Comparison of ENCODE assay signal across 27 cellular contexts in genomic region chr15:62262305-62262941, GRCh38.
DNase-seq lines count a peak whose midpoint lies in the region; ATAC-seq, FAIRE-seq and TF ChIP-seq lines count a peak whose summit lies in the region.
"Had no signal": no experiment of that assay in that cellular context is flagged by ENCODE, and none has a peak within 500 bp of the region (broad histone marks: within the 10 kb centered on the region; RNA-seq: fewer than 3 reads in every experiment).

No MANE protein-coding gene starts in this region.

- FAIRE-seq in A549 (lab: Jason Lieb, UNC), result no peak
- FAIRE-seq: RCC 7860 had no signal

- peaks cover 54% of the 10 kb centered on the region for H3K36me3 Mint-ChIP-seq in GM23338 (ENCODE audit: low read depth)
- peaks cover 7% of the 10 kb centered on the region for H3K36me3 Mint-ChIP-seq in T-helper 2 cell treated with Interferon-gamma antibody and Interleukin-4, amounts not matched to agents 5 μg/mL and 100 μg/mL, for 36 hours (ENCODE audit: low read depth)
- H3K36me3 Mint-ChIP-seq in activated T-cell treated with anti-CD3 and anti-CD28 coated beads, Interleukin-2, amount 50 U/mL, for 72 hours (ENCODE audit: insufficient read depth in 2 of 2), result peaks cover 14 to 16% of the 10 kb centered on the region in 2 donors

- peaks cover 37% of the 10 kb centered on the region for H3K9me3 ChIP-seq in A549
- peaks cover 62% of the 10 kb centered on the region for H3K9me3 ChIP-seq in adipocyte (ENCODE audit: control insufficient read depth, low read length)

- CTCF ChIA-PET in A549 (lab: Yijun Ruan, JAX), result interaction anchor here (0.6 to 3.1 kb wide), 6 partner anchors 8 to 100 kb away, joined by 3 to 17 read pairs (median 3); no protein-coding TSS in a partner anchor

- H3F3A ChIP-seq in GM23338 (replicated peaks; ENCODE audit: low read depth), result no peaks in the 10 kb centered on the region

- H3K4me1 Mint-ChIP-seq in GM23338, result no peaks in the 10 kb centered on the region
- H3K4me1 Mint-ChIP-seq in T-helper 2 cell treated with Interferon-gamma antibody and Interleukin-4, amounts not matched to agents 5 μg/mL and 100 μg/mL, for 36 hours (ENCODE audit: low read depth), result no peaks in the 10 kb centered on the region
- H3K4me1 Mint-ChIP-seq in activated T-cell treated with anti-CD3 and anti-CD28 coated beads, Interleukin-2, amount 50 U/mL, for 72 hours (ENCODE audit: low read depth), result no peaks in the 10 kb centered on the region
- H3K4me1 Mint-ChIP-seq: CD4-positive, CD25-positive, alpha-beta regulatory T cell; immature natural killer cell had no signal

- no peak overlapping the region for H3K4me3 ChIP-seq in A549
- H3K4me3 ChIP-seq in GM23338, result no peak overlapping the region
- H3K4me3 ChIP-seq in adipocyte (ENCODE audit: low read length), result peak overlapping the region; percentile 46
- H3K4me3 ChIP-seq: cardiac muscle cell, left lung, mucosa of descending colon, SJSA1, thoracic aorta had no signal

- ATAC-seq in A549 (no peak), GM23338 (no peak), HG02610 (IDR thresholded peaks at IDR 0.05; ENCODE audit: unreplicated experiment) (no peak)
- ATAC-seq in activated T-cell treated with anti-CD3 and anti-CD28 coated beads, Interleukin-2, amount 50 U/mL, for 72 hours (replicated peaks in 1 of 2), result no peak
- ATAC-seq: left lung, mucosa of descending colon had no signal

- H3K79me2 ChIP-seq in GM23338 (replicated peaks; ENCODE audit: insufficient read depth), result no peaks in the 10 kb centered on the region

- peaks cover 88% of the 10 kb centered on the region for H3K9me3 Mint-ChIP-seq in GM23338
- H3K9me3 Mint-ChIP-seq in T-helper 2 cell treated with Interferon-gamma antibody and Interleukin-4, amounts not matched to agents 5 μg/mL and 100 μg/mL, for 36 hours, result peaks cover 38% of the 10 kb centered on the region
- peaks cover 17 to 21% of the 10 kb centered on the region in 2 donors for H3K9me3 Mint-ChIP-seq in activated T-cell treated with anti-CD3 and anti-CD28 coated beads, Interleukin-2, amount 50 U/mL, for 72 hours

- no peak for TF ChIP-seq RAD21 in A549 (conservative IDR thresholded peaks at IDR 0.05 in 1 of 2, IDR thresholded peaks at IDR 0.05 in 1 of 2)

- H3K27ac Mint-ChIP-seq in GM23338, result no peak overlapping the region
- H3K27ac Mint-ChIP-seq in T-helper 2 cell treated with Interferon-gamma antibody and Interleukin-4, amounts not matched to agents 5 μg/mL and 100 μg/mL, for 36 hours, result no peak overlapping the region
- no peak overlapping the region for H3K27ac Mint-ChIP-seq in activated T-cell treated with anti-CD3 and anti-CD28 coated beads, Interleukin-2, amount 50 U/mL, for 72 hours
- H3K27ac Mint-ChIP-seq: CD4-positive, CD25-positive, alpha-beta regulatory T cell; dendritic cell treated with granulocyte-macrophage colony-stimulating factor and Interleukin-4, amounts not matched to agents 40 ng/mL and 50 ng/mL, for 4 days; immature natural killer cell; progenitor cell of endocrine pancreas had no signal

- no peak overlapping the region for H3K27ac ChIP-seq in A549
- no peak overlapping the region for H3K27ac ChIP-seq in GM23338 (ENCODE audit: low read depth)
- H3K27ac ChIP-seq: cardiac muscle cell, left lung, SJSA1, thoracic aorta had no signal

- no peak for TF ChIP-seq POLR2A in A549 (IDR thresholded peaks at IDR 0.05; ENCODE audit: low read length)

- H3K27me3 ChIP-seq in GM23338 (ENCODE audit: insufficient read depth), result no peaks in the 10 kb centered on the region
- H3K27me3 ChIP-seq in adipocyte (replicated peaks; ENCODE audit: control insufficient read depth, insufficient read depth, low read length), result no peaks in the 10 kb centered on the region
- H3K27me3 ChIP-seq: cardiac muscle cell, left lung, SJSA1 had no signal

- H2AFZ ChIP-seq in GM23338, result no peak overlapping the region

- no peak overlapping the region for H3K4me3 Mint-ChIP-seq in GM23338
- H3K4me3 Mint-ChIP-seq in T-helper 2 cell treated with Interferon-gamma antibody and Interleukin-4, amounts not matched to agents 5 μg/mL and 100 μg/mL, for 36 hours, result no peak overlapping the region
- no peak overlapping the region for H3K4me3 Mint-ChIP-seq in activated T-cell treated with anti-CD3 and anti-CD28 coated beads, Interleukin-2, amount 50 U/mL, for 72 hours
- H3K4me3 Mint-ChIP-seq: CD4-positive, CD25-positive, alpha-beta regulatory T cell; dendritic cell treated with granulocyte-macrophage colony-stimulating factor and Interleukin-4, amounts not matched to agents 40 ng/mL and 50 ng/mL, for 4 days; immature natural killer cell had no signal

- POLR2A ChIA-PET in A549 (lab: Yijun Ruan, JAX), result no interaction called here

- H3K36me3 ChIP-seq in GM23338 (ENCODE audit: insufficient read depth) (peaks cover 13% of the 10 kb centered on the region; the same call in 1 of the 2 replicates), adipocyte (ENCODE audit: control insufficient read depth, insufficient read depth, low read length, severe bottlenecking) (no peaks in the 10 kb centered on the region)
- H3K36me3 ChIP-seq: cardiac muscle cell, left lung, SJSA1, thoracic aorta had no signal

- H3K4me2 ChIP-seq in A549 (no peak overlapping the region), GM23338 (no peak overlapping the region)

- H3K27me3 Mint-ChIP-seq in GM23338 (ENCODE audit: insufficient read depth, low read depth, poor library complexity), result peaks cover 8% of the 10 kb centered on the region
- no peaks in the 10 kb centered on the region for H3K27me3 Mint-ChIP-seq in T-helper 2 cell treated with Interferon-gamma antibody and Interleukin-4, amounts not matched to agents 5 μg/mL and 100 μg/mL, for 36 hours (ENCODE audit: low read depth)
- H3K27me3 Mint-ChIP-seq in activated T-cell treated with anti-CD3 and anti-CD28 coated beads, Interleukin-2, amount 50 U/mL, for 72 hours (ENCODE audit: low read depth), result peaks cover 5% of the 10 kb centered on the region
- H3K27me3 Mint-ChIP-seq: CD4-positive, CD25-positive, alpha-beta regulatory T cell; dendritic cell treated with granulocyte-macrophage colony-stimulating factor and Interleukin-4, amounts not matched to agents 40 ng/mL and 50 ng/mL, for 4 days; progenitor cell of endocrine pancreas had no signal

- 64% methylated on average over 7 of the region's 7 CpGs for WGBS in A549 (ENCODE audit: missing lambda C conversion rate)

- TF ChIP-seq EP300 in A549 (IDR thresholded peaks at IDR 0.05), result no peak

- DNase-seq in A549 (ENCODE audit: low read depth in 1 of 2, low spot score in 1 of 2), result no peak
- peak; percentile 45 for DNase-seq in GM23338 (ENCODE audit: low spot score)
- DNase-seq in adipocyte (ENCODE audit: low read depth), result no peak
- DNase-seq in foreskin melanocyte, result peak; percentile 20
- DNase-seq in T-helper 2 cell treated with Interferon-gamma antibody and Interleukin-4, amounts not matched to agents 5 μg/mL and 100 μg/mL, for 36 hours (ENCODE audit: low spot score), result no peak
- DNase-seq in activated T-cell treated with anti-CD3 and anti-CD28 coated beads, Interleukin-2, amount 50 U/mL, for 72 hours, result no peak
- no peak for DNase-seq in H4 (ENCODE audit: low spot score)
- DNase-seq: activated CD4-positive, alpha-beta T cell treated with anti-CD3 and anti-CD28 coated beads, Interleukin-2, amount 50 U/mL, for 1 hour; activated CD8-positive, alpha-beta memory T cell treated with anti-CD3 and anti-CD28 coated beads, Interleukin-2, amount 50 U/mL, for 4 hours; activated effector memory CD4-positive, alpha-beta T cell treated with Interleukin-2 at 50 U/mL for 16 hours; CD4-positive, CD25-positive, alpha-beta regulatory T cell; DMS 273 treated with DMSO at 0.1 percent for 48 hours; HCEC 1CT; immature natural killer cell; left lung; mucosa of descending colon; NCI-H1417 treated with DMSO at 0.1 percent for 48 hours; NCI-H2107; NCI-H510A treated with DMSO at 0.1 percent for 48 hours; stimulated activated CD4-positive, alpha-beta T cell treated with anti-CD3 and anti-CD28 coated beads, Interleukin-1b, Interleukin-23, amount 100 ng/mL, for 48 hours had no signal

- H4K20me1 ChIP-seq in GM23338 (replicated peaks; ENCODE audit: insufficient read depth), result no peaks in the 10 kb centered on the region

- TF ChIP-seq CTCF in A549 (IDR thresholded peaks at IDR 0.05) (no peak), GM23338 (conservative IDR thresholded peaks at IDR 0.05; ENCODE audit: low read depth in 2 of 2) (no peak)

- no peak overlapping the region for H3K9ac ChIP-seq in adipocyte (ENCODE audit: low read length)

- H3K9me2 ChIP-seq in GM23338 (ENCODE audit: insufficient read depth), result no peaks in the 10 kb centered on the region

- H3K4me1 ChIP-seq in A549, result no peaks in the 10 kb centered on the region
- H3K4me1 ChIP-seq in GM23338 (ENCODE audit: insufficient read depth), result no peaks in the 10 kb centered on the region
- H3K4me1 ChIP-seq in adipocyte (ENCODE audit: control insufficient read depth, insufficient read depth, low read length), result no peaks in the 10 kb centered on the region
- H3K4me1 ChIP-seq: left lung, SJSA1 had no signal

TF ChIP-seq in A549, 52 proteins besides CTCF, POLR2A, EP300 and RAD21 (continues in another document):
- TF ChIP-seq SMC3 (IDR thresholded peaks at IDR 0.05), result no peak
- TF ChIP-seq BCL3 (IDR thresholded peaks at IDR 0.05), result no peak
- TF ChIP-seq HOXA7 (CRISPR knock-in tag; IDR thresholded peaks at IDR 0.05), result no peak

TF ChIP-seq in GM23338, 12 proteins besides CTCF, POLR2A, EP300 and RAD21 (continues in another document):
- TF ChIP-seq NANOG (IDR thresholded peaks at IDR 0.05; ENCODE audit: borderline replicate concordance), result no peak
- TF ChIP-seq JUNB (IDR thresholded peaks at IDR 0.05; ENCODE audit: unreplicated experiment), result no peak
- TF ChIP-seq CREB1 (CRISPR knock-in tag; IDR thresholded peaks at IDR 0.05; ENCODE audit: low read depth), result no peak

Comparison
In these comparisons a context has a peak if more than half of its experiments do, and no peak if none do; other contexts are left out.
1. DNase-seq: peak in GM23338 (single experiment) and foreskin melanocyte (single experiment); none in A549 (0 of 2), adipocyte (single experiment), T-helper 2 cell treated with Interferon-gamma antibody and Interleukin-4, amounts not matched to agents 5 μg/mL and 100 μg/mL, for 36 hours (single experiment), activated T-cell treated with anti-CD3 and anti-CD28 coated beads, Interleukin-2, amount 50 U/mL, for 72 hours (0 of 2) and H4 (single experiment).